ENCODE assay signal across 8 cellular contexts in the genomic region with DNA sequence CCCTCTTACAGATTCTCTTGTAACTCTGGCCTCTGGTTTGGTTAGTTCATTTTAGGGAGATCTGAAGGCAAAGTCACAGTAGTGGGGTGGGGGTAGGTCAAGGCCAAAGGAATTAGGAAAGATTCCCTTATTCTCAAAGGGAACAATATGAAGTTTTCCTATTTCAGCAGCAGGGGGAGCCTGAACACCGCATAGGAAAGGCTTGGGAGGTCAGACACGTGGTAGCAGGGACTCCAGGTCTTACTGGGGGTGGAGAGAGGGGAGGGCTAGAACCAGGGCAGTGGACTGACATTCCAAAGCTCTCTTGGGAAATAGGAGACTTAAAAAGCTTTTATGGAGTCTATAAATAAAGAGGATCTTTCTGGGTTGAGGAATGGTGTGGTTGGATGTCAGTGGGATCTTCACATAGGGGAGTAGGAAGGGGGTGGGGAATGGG. TPM values are rescaled to one million over a fixed set of nuclear protein-coding genes. Genes with fewer than 3 reads are reported as not detected.
DNase-seq lines count a peak whose midpoint lies in the region; ATAC-seq and TF ChIP-seq lines count a peak whose summit lies in the region.

No MANE protein-coding gene starts in this region.

- H3K4me1 ChIP-seq in SJSA1 (replicated peaks), result peaks cover 20% of the 10 kb centered on the region
- peaks cover 29% of the 10 kb centered on the region for H3K4me1 ChIP-seq in osteoblast (ENCODE audit: insufficient read depth, low read length)
- peaks cover 0 to 6% of the 10 kb centered on the region in 2 donors for H3K4me1 ChIP-seq in aorta (ENCODE audit: control insufficient read depth in 1 of 2, insufficient read depth in 2 of 2, low read length in 2 of 2)

- WGBS in adipose tissue, 3 donors, result 0 to 2% (median 0%) methylated on average over 2 of the region's 2 CpGs
- 0% methylated on average over 2 of the region's 2 CpGs for WGBS in aorta, 2 donors

- peaks cover 37% of the 10 kb centered on the region for H3K36me3 ChIP-seq in SJSA1
- H3K36me3 ChIP-seq in osteoblast (ENCODE audit: insufficient read depth, low read length), result peaks cover 18% of the 10 kb centered on the region
- H3K36me3 ChIP-seq in aorta (ENCODE audit: control insufficient read depth in 1 of 2, insufficient read depth in 2 of 2, low read length in 1 of 2), result no peaks in the 10 kb centered on the region

- H3K27me3 ChIP-seq in SJSA1 (replicated peaks) (no peaks in the 10 kb centered on the region), osteoblast (ENCODE audit: insufficient read depth, low read length) (no peaks in the 10 kb centered on the region), aorta (ENCODE audit: control insufficient read depth in 1 of 2, insufficient read depth in 2 of 2, low read length in 1 of 2) (peaks cover 0 to 3% of the 10 kb centered on the region in 2 donors)

- no peak overlapping the region for H2AFZ ChIP-seq in osteoblast (ENCODE audit: low read length)

- peak; percentile 86 for TF ChIP-seq CTCF in osteoblast (IDR thresholded peaks at IDR 0.05; ENCODE audit: extremely low read depth, low read depth, low read length)

- ATAC-seq in Right ventricle myocardium superior (ENCODE audit: poor library complexity) (peak; percentile 51), aorta (ENCODE audit: low FRiP score) (peak; percentile 72), GM18498 (IDR thresholded peaks at IDR 0.05; ENCODE audit: unreplicated experiment) (no peak)

- peaks cover 39% of the 10 kb centered on the region for H3K79me2 ChIP-seq in osteoblast (ENCODE audit: insufficient read depth, low read length)

- intact Hi-C loops in Right ventricle myocardium superior (cut with DNase I) (loop anchor here (2.0 to 5.0 kb wide), 3 partner anchors 38 to 103 kb away; partner anchors contain the start of genes MYL6 and SMARCC2), aorta (cut with DNase I) (loop anchor here (1.0 to 5.0 kb wide), 5 partner anchors 38 to 105 kb away; partner anchors contain the start of genes SMARCC2 (in 2 of the 2), MYL6 (in 1 of the 2) and NABP2 (in 1 of the 2))

- DNase-seq in ELR (ENCODE audit: low read depth), result peak; percentile 95
- DNase-seq in MV-4-11 (lab: John Stamatoyannopoulos, UW), result peak; percentile 78
- peak; percentile 72 to 91 for DNase-seq in SJSA1 (ENCODE audit: low read depth in 1 of 2, low spot score in 2 of 2)
- DNase-seq in Right ventricle myocardium superior, result peak; percentile 65
- DNase-seq in osteoblast (ENCODE audit: insufficient read length, low spot score, missing footprints), result peak; percentile 93
- DNase-seq in aorta, result peak in 1 of 2 donors; percentile 84

- H3K4me3 ChIP-seq in SJSA1, result peak overlapping the region; percentile 73
- H3K4me3 ChIP-seq in osteoblast (ENCODE audit: insufficient read depth, low read length), result peak overlapping the region; percentile 85
- no peak overlapping the region for H3K4me3 ChIP-seq in aorta (ENCODE audit: low read length in 2 of 2)

- H3K4me2 ChIP-seq in osteoblast (ENCODE audit: insufficient read depth, low read length), result peak overlapping the region; percentile 99

- peaks cover 16% of the 10 kb centered on the region for H4K20me1 ChIP-seq in osteoblast (ENCODE audit: insufficient read depth, low read length)

- no peaks in the 10 kb centered on the region for H3K9me3 ChIP-seq in SJSA1 (replicated peaks)
- no peaks in the 10 kb centered on the region for H3K9me3 ChIP-seq in osteoblast (ENCODE audit: low read depth, low read length)
- no peaks in the 10 kb centered on the region for H3K9me3 ChIP-seq in aorta (ENCODE audit: control insufficient read depth, low read length)

- no peak overlapping the region for H3K27ac ChIP-seq in SJSA1
- peak overlapping the region; percentile 19 for H3K27ac ChIP-seq in adipose tissue (ENCODE audit: low read depth, low read length)
- peak overlapping the region; percentile 92 for H3K27ac ChIP-seq in osteoblast (ENCODE audit: low read depth, low read length)
- no peak overlapping the region for H3K27ac ChIP-seq in aorta (ENCODE audit: low read depth in 1 of 2, low read length in 2 of 2)

RNA-seq across cellular contexts. Expression of gene ZC3H10, which starts 1.3 kb away (rescaled TPM):
- total RNA-seq in SJSA1 (2014; rRNA removed; shearing (Covaris generic)), result 3.6 and 7.3 TPM in 2 replicates
- polyA plus RNA-seq in adipose tissue, result 1 to 10 TPM; 1.6 to 2.4 (median 1.9) TPM
- 5.8 TPM for total RNA-seq in Right ventricle myocardium superior
- 9.0 and 10.6 TPM in 2 replicates for total RNA-seq in osteoblast
- total RNA-seq in aorta, result 1 to 10 TPM; 8.9 to 9.6 TPM
- 1 to 10 TPM; 1.8 to 3.1 TPM for polyA plus RNA-seq in aorta

RNA-seq across cellular contexts. Expression of gene RPL41, which starts 2.9 kb away (rescaled TPM):
- total RNA-seq in SJSA1 (2014; rRNA removed; shearing (Covaris generic)), result 1,215 and 2,760 TPM in 2 replicates
- polyA plus RNA-seq in adipose tissue, result 1,000 to 10,000 TPM; 6,348 to 7,135 (median 6,380) TPM
- total RNA-seq in Right ventricle myocardium superior, result 1,888 TPM
- 1,930 and 2,844 TPM in 2 replicates for total RNA-seq in osteoblast
- total RNA-seq in aorta, result 1,000 to 10,000 TPM; 2,225 to 2,370 TPM
- polyA plus RNA-seq in aorta, result 1,000 to 10,000 TPM; 5,850 to 7,278 TPM

RNA-seq across cellular contexts. Expression of gene ESYT1, which starts 8.7 kb away (rescaled TPM):
- total RNA-seq in SJSA1 (2014; rRNA removed; shearing (Covaris generic)), result 138 and 170 TPM in 2 replicates
- polyA plus RNA-seq in adipose tissue (100 to 1,000 TPM in 1 of 3 donors, 10 to 100 TPM in 2; 61.4 to 304 (median 94.5) TPM), aorta (10 to 100 TPM; 27.0 to 54.6 TPM)
- total RNA-seq in Right ventricle myocardium superior (27.0 TPM), osteoblast (239 and 304 TPM in 2 replicates), aorta (100 to 1,000 TPM; 103 to 106 TPM)

RNA-seq across cellular contexts. Expression of gene PA2G4, which starts 15.0 kb away (rescaled TPM):
- total RNA-seq in SJSA1 (2014; rRNA removed; shearing (Covaris generic)), result 204 and 249 TPM in 2 replicates
- 100 to 1,000 TPM in 1 of 3 donors, 10 to 100 TPM in 2; 75.9 to 138 (median 83.2) TPM for polyA plus RNA-seq in adipose tissue
- total RNA-seq in Right ventricle myocardium superior, result 68.0 TPM
- total RNA-seq in osteoblast, result 99.0 and 115 TPM in 2 replicates
- 10 to 100 TPM; 59.9 to 63.5 TPM for total RNA-seq in aorta
- polyA plus RNA-seq in aorta, result 10 to 100 TPM; 79.6 to 80.8 TPM

RNA-seq across cellular contexts. Expression of gene MYL6B, which starts 33.0 kb away (rescaled TPM):
- 71.9 and 97.8 TPM in 2 replicates for total RNA-seq in SJSA1 (2014; rRNA removed; shearing (Covaris generic))
- polyA plus RNA-seq in adipose tissue (10 to 100 TPM; 15.5 to 88.5 (median 48.0) TPM), aorta (100 to 1,000 TPM in 1 of 2 donors, 10 to 100 TPM in 1; 66.6 to 101 TPM)
- total RNA-seq in Right ventricle myocardium superior (42.7 TPM), osteoblast (49.8 and 53.9 TPM in 2 replicates), aorta (10 to 100 TPM; 30.2 to 34.2 TPM)

Comparison
In these comparisons a context has a peak if more than half of its experiments do, and no peak if none do; other contexts are left out.
1. H3K27ac ChIP-seq: peak in adipose tissue (single experiment) and osteoblast (single experiment); none in SJSA1 (single experiment) and aorta (0 of 2).
2. H3K4me3 ChIP-seq: peak in SJSA1 (single experiment) and osteoblast (single experiment); none in aorta (0 of 2).